In genomic region chr14:50001146-50001998, GRCh38 we compare ENCODE assay signal across 8 cellular contexts.
DNase-seq lines count a peak whose midpoint lies in the region; ATAC-seq, FAIRE-seq and TF ChIP-seq lines count a peak whose summit lies in the region.

No MANE protein-coding gene starts in this region.

- intact Hi-C loops in K562 (cut with micrococcal nuclease) = loop anchor here (2.0 to 5.0 kb wide), 2 partner anchors 61 to 109 kb away; partner anchors contain the start of gene ARF6

- FAIRE-seq in K562 (lab: Jason Lieb, UNC) = peak; percentile 73

- WGBS in K562 (ENCODE audit: insufficient coverage, low coverage, missing lambda C conversion rate) = 7% methylated on average over 18 of the region's 23 CpGs
- 28% methylated on average over 23 of the region's 23 CpGs for WGBS in liver

- no peaks in the 10 kb centered on the region for H3K9me1 ChIP-seq in K562 (ENCODE audit: control insufficient read depth, insufficient read depth, low read length)

- H3K4me3 ChIP-seq in K562 (peak overlapping the region; percentile 4; the same call in 1 of the 2 replicates), liver (ENCODE audit: low read depth in 1 of 3, low read length in 3 of 3) (peak overlapping the region; percentile 18 to 37 (median 31))

- H3K27ac Mint-ChIP-seq in T-helper 2 cell treated with Interferon-gamma antibody and Interleukin-4, amounts not matched to agents 5 μg/mL and 100 μg/mL, for 36 hours = peak overlapping the region; percentile 99

- 0 out of 2 replicates have a peak, but pooled peaks have one; percentile 32 for TF ChIP-seq POLR2A in K562 (conservative IDR thresholded peaks at IDR 0.05)

- H3K9me3 Mint-ChIP-seq in T-helper 2 cell treated with Interferon-gamma antibody and Interleukin-4, amounts not matched to agents 5 μg/mL and 100 μg/mL, for 36 hours = no peaks in the 10 kb centered on the region

- no TSS peak for BruUV-seq in K562 (replicated peaks; lab: Mats Ljungman, UMichigan)

- in situ Hi-C loops in K562 (cut with MboI) = no loop called here

- no peaks in the 10 kb centered on the region for H3K27me3 Mint-ChIP-seq in T-helper 2 cell treated with Interferon-gamma antibody and Interleukin-4, amounts not matched to agents 5 μg/mL and 100 μg/mL, for 36 hours (ENCODE audit: low read depth)

- no peaks in the 10 kb centered on the region for H3K27me3 ChIP-seq in K562 (ENCODE audit: control insufficient read depth in 2 of 2, insufficient read depth in 2 of 2, low read length in 2 of 2)
- no peaks in the 10 kb centered on the region for H3K27me3 ChIP-seq in liver (ENCODE audit: control insufficient read depth in 4 of 4, insufficient read depth in 4 of 4, low read length in 3 of 4)

- TF ChIP-seq RAD21 in K562 (CRISPR knock-in tag; conservative IDR thresholded peaks at IDR 0.05 in 1 of 2, IDR thresholded peaks at IDR 0.05 in 1 of 2) = no peak
- TF ChIP-seq RAD21 in liver (IDR thresholded peaks at IDR 0.05) = peak; percentile 27 to 56

- peak overlapping the region; percentile 82 for H3K4me2 ChIP-seq in K562 (ENCODE audit: insufficient read depth, low read length)

- peaks cover 62% of the 10 kb centered on the region for H3K4me1 Mint-ChIP-seq in T-helper 2 cell treated with Interferon-gamma antibody and Interleukin-4, amounts not matched to agents 5 μg/mL and 100 μg/mL, for 36 hours (ENCODE audit: low read depth)

- TF ChIP-seq CTCF in K562 (IDR thresholded peaks at IDR 0.05 in 2 of 3, conservative IDR thresholded peaks at IDR 0.05 in 1 of 3; ENCODE audit: insufficient read depth in 2 of 3, low read depth in 1 of 3, low read length in 3 of 3) = no peak
- TF ChIP-seq CTCF in liver (IDR thresholded peaks at IDR 0.05; ENCODE audit: low read depth, low read length, missing input control) = no peak

- CTCF ChIA-PET in K562 (lab: Yijun Ruan, JAX; ENCODE audit: low intra/inter-chr PET ratio) = no interaction called here

- DNase-seq in SIG-M5 treated with dmso at 0.1 percent for 504 hours (lab: John Stamatoyannopoulos, UW; ENCODE audit: unreplicated experiment) (peak; percentile 47), SIG-M5 (lab: John Stamatoyannopoulos, UW) (no peak), HS-27A (ENCODE audit: low read depth) (peak; percentile 89), K562 (ENCODE audit: extremely low read depth in 1 of 4, low spot score in 3 of 4) (peak; percentile 58 to 71 (median 65))
- DNase-seq in T-helper 2 cell treated with Interferon-gamma antibody and Interleukin-4, amounts not matched to agents 5 μg/mL and 100 μg/mL, for 36 hours (ENCODE audit: low spot score) = peak; percentile 79
- peak; percentile 50 for DNase-seq in stimulated activated CD8-positive, alpha-beta memory T cell treated with anti-CD3 and anti-CD28 coated beads, Interleukin-15, amount 100 ng/mL, for 1 hour (ENCODE audit: low read depth)

- H3K9ac ChIP-seq in K562 (ENCODE audit: insufficient read depth in 1 of 2, low read depth in 2 of 2, low read length in 2 of 2) (peak overlapping the region; percentile 72 to 75; a peak in 3 of 4 replicates), liver (ENCODE audit: low read depth in 1 of 2, low read length in 2 of 2) (peak overlapping the region in 1 of 2 donors; percentile 96)

- peak overlapping the region; percentile 82 for H3K4me3 Mint-ChIP-seq in T-helper 2 cell treated with Interferon-gamma antibody and Interleukin-4, amounts not matched to agents 5 μg/mL and 100 μg/mL, for 36 hours

- H3K27ac ChIP-seq in K562 (ENCODE audit: extremely low read depth, low read depth, low read length) (peak overlapping the region; percentile 92), liver (ENCODE audit: low read depth in 1 of 2, low read length in 2 of 2) (peak overlapping the region; percentile 92 to 94)

- no peak for TF ChIP-seq EP300 in K562 (IDR thresholded peaks at IDR 0.05; ENCODE audit: low read length)

- H3K4me1 ChIP-seq in K562 (replicated peaks in 1 of 2; ENCODE audit: control insufficient read depth in 2 of 2, insufficient read depth in 2 of 2, low read length in 2 of 2) (peaks cover 47 to 48% of the 10 kb centered on the region in 2 experiments), liver (ENCODE audit: control insufficient read depth in 4 of 4, insufficient read depth in 4 of 4, low read length in 3 of 4) (peaks cover 9 to 42% (median 34%) of the 10 kb centered on the region in 4 donors)

- POLR2A ChIA-PET in K562 (lab: Yijun Ruan, JAX) = interaction anchor here (0.6 to 1.7 kb wide), 5 partner anchors 9 to 63 kb away, joined by 3 to 5 read pairs (median 3); no protein-coding TSS in a partner anchor

- H3K79me2 ChIP-seq in K562 (ENCODE audit: control insufficient read depth, insufficient read depth, low read length) = peaks cover 13% of the 10 kb centered on the region; the same call in 2 of the 3 replicates

- H2AFZ ChIP-seq in K562 (ENCODE audit: low read depth, low read length) = peak overlapping the region; percentile 85

- no peaks in the 10 kb centered on the region for H4K20me1 ChIP-seq in K562 (replicated peaks; ENCODE audit: control insufficient read depth, insufficient read depth, low read length)

- H3K9me3 ChIP-seq in K562 (replicated peaks; ENCODE audit: control insufficient read depth, insufficient read depth, low read depth, low read length) (no peaks in the 10 kb centered on the region), liver (ENCODE audit: control insufficient read depth in 4 of 4, low read length in 3 of 4) (no peaks in the 10 kb centered on the region)

- ATAC-seq in K562 (peak; percentile 59), HG02981 (IDR thresholded peaks at IDR 0.05; ENCODE audit: unreplicated experiment) (no peak)

- peaks cover 9% of the 10 kb centered on the region for H3K36me3 Mint-ChIP-seq in T-helper 2 cell treated with Interferon-gamma antibody and Interleukin-4, amounts not matched to agents 5 μg/mL and 100 μg/mL, for 36 hours (ENCODE audit: low read depth)

- H3K36me3 ChIP-seq in K562 (ENCODE audit: control insufficient read depth, insufficient read depth, low read length) (no peaks in the 10 kb centered on the region), liver (ENCODE audit: control insufficient read depth in 4 of 4, insufficient read depth in 3 of 4, low read depth in 1 of 4, low read length in 3 of 4) (no peaks in the 10 kb centered on the region)

TF ChIP-seq in K562, 482 proteins besides CTCF, POLR2A, EP300 and RAD21 (continues in another document):
- TF ChIP-seq EP400 (IDR thresholded peaks at IDR 0.05) (peak; percentile 33; the same call in 1 of the 2 replicates), PRDM10 (IDR thresholded peaks at IDR 0.05; ENCODE audit: partially characterized antibody) (peak; percentile 38)

TF ChIP-seq in liver, 16 proteins besides CTCF, POLR2A, EP300 and RAD21 (continues in another document):
- TF ChIP-seq EGR1 (IDR thresholded peaks at IDR 0.05; ENCODE audit: low read depth in 2 of 2) (peak in 1 of 2 donors; percentile 53), JUND (IDR thresholded peaks at IDR 0.05) (peak in 1 of 2 donors; percentile 74), REST (IDR thresholded peaks at IDR 0.05) (peak; percentile 24), ZBTB33 (IDR thresholded peaks at IDR 0.05) (no peak), RXRA (IDR thresholded peaks at IDR 0.05) (peak in 1 of 2 donors; percentile 73), HNF4A (conservative IDR thresholded peaks at IDR 0.05) (peak; percentile 87 to 88), YY1 (IDR thresholded peaks at IDR 0.05) (peak; percentile 63), HNF4G (IDR thresholded peaks at IDR 0.05) (peak; percentile 64), FOXA1 (IDR thresholded peaks at IDR 0.05) (no peak), SP1 (IDR thresholded peaks at IDR 0.05) (peak; percentile 75), GABPA (IDR thresholded peaks at IDR 0.05 in 1 of 2, conservative IDR thresholded peaks at IDR 0.05 in 1 of 2) (no peak), NR2F2 (IDR thresholded peaks at IDR 0.05) (no peak)
- TF ChIP-seq, protein P1, sequence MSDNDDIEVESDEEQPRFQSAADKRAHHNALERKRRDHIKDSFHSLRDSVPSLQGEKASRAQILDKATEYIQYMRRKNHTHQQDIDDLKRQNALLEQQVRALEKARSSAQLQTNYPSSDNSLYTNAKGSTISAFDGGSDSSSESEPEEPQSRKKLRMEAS (IDR thresholded peaks at IDR 0.05) = peak; percentile 66
